Comparison of ENCODE assay signal across 19 cellular contexts in the genomic region with DNA sequence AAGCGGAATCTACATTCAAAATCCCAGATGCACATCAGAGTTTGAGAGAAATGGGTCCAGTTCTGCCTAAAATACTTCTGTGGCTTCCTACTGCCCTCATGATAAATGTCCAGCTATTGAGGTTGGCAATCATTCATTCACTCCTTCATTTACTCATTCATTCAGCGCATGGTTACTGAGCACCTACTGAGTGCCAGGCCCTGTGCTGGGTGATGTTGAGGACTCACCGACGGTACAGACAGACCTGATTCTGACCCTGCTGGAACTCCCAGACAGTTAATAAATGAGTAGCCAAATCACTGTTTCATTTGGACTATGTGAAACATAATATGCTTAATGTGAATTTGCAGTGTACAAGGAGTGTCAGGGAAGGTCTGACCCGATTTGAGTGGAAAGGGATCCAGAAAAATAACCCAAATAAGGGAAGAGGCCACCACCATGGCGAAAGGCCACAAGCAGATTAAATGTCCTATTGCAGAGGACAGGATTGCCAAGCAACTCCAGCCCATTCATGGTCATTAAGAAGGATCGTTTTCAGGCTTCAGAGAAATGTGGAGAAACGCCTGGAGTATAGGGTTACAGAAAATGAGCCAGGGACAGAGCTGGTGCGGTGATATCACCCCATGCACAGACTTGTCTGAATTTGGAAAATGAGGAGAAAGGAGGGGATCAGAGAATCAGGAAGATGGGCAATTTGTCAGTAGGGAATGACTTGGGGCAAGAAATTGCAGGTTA. TPM values are rescaled to one million over a fixed set of nuclear protein-coding genes. Genes with fewer than 3 reads are reported as not detected.
"Had no signal": no experiment of that assay in that cellular context is flagged by ENCODE, and none has a peak within 500 bp of the region (broad histone marks: within the 10 kb centered on the region; RNA-seq: fewer than 3 reads in every experiment).

No MANE protein-coding gene starts in this region.

- H3K27ac ChIP-seq: prostate gland, right lobe of liver, upper lobe of left lung had no signal

- DNase-seq: activated CD4-positive, alpha-beta T cell treated with anti-CD3 and anti-CD28 coated beads, Interleukin-2, amount 50 U/mL, for 4 hours; activated effector memory CD4-positive, alpha-beta T cell treated with Interleukin-2 at 50 U/mL for 16 hours; activated T-cell treated with anti-CD3 and anti-CD28 coated beads, Interleukin-2, amount 50 U/mL, for 1 hour; amygdala; foreskin fibroblast; left colon; naive thymus-derived CD8-positive, alpha-beta T cell; nucleus accumbens; right lobe of liver; stimulated activated CD4-positive, alpha-beta T cell treated with anti-CD3 and anti-CD28 coated beads, Interleukin-2, amount 100 ng/mL, for 48 hours; stimulated activated naive CD4-positive, alpha-beta T cell treated with Interleukin-2 at 50 U/mL for 16 hours; T-helper 2 cell; upper lobe of left lung had no signal

- H3K36me3 ChIP-seq: prostate gland had no signal

- H3K27me3 ChIP-seq: right lobe of liver, upper lobe of left lung had no signal

- ATAC-seq: activated CD4-positive, CD25-positive, alpha-beta regulatory T cell treated with anti-CD3 and anti-CD28 coated beads, Interleukin-2, amount 50 U/mL, for 24 hours; left colon; naive thymus-derived CD8-positive, alpha-beta T cell; right lobe of liver had no signal

- H3K4me3 ChIP-seq: prostate gland, right lobe of liver, upper lobe of left lung had no signal

- H3K9me3 ChIP-seq: prostate gland, right lobe of liver, upper lobe of left lung had no signal

- H3K4me1 ChIP-seq: prostate gland, right lobe of liver, upper lobe of left lung had no signal

RNA-seq across cellular contexts. Expression of a gene that starts 34.8 kb away (rescaled TPM):
- total RNA-seq: chondrocyte; dermis microvascular lymphatic vessel endothelial cell; left colon; lung microvascular endothelial cell; mononuclear cell; naive thymus-derived CD8-positive, alpha-beta T cell; prostate gland; right lobe of liver; upper lobe of left lung had no signal
- polyA plus RNA-seq: naive thymus-derived CD8-positive, alpha-beta T cell had no signal
